Comparison of ENCODE assay signal across 15 cellular contexts in the genomic region with DNA sequence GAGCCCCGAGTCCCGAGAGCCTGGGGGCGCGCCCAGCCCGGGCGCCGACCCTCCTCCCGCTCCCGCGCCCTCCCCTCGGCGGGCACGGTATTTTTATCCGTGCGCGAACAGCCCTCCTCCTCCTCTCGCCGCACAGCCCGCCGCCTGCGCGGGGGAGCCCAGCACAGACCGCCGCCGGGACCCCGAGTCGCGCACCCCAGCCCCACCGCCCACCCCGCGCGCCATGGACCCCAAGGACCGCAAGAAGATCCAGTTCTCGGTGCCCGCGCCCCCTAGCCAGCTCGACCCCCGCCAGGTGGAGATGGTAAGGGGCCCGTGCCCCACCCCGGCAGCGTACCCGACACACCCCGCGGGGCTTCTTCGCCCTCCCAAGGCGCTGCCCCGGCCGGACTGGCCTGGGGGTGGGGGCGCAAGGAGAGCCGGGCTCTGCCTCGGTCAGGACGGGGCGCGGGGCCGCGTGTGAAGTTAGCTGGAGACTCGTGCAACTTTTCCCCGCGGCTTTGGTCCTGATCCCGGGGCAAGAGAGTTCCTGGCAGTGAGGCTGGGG. TPM values are rescaled to one million over a fixed set of nuclear protein-coding genes. Genes with fewer than 3 reads are reported as not detected.
DNase-seq lines count a peak whose midpoint lies in the region; ATAC-seq, FAIRE-seq and TF ChIP-seq lines count a peak whose summit lies in the region.
"Had no signal": no experiment of that assay in that cellular context is flagged by ENCODE, and none has a peak within 500 bp of the region (broad histone marks: within the 10 kb centered on the region; RNA-seq: fewer than 3 reads in every experiment).

No MANE protein-coding gene starts in this region.

- no TSS peak for BruUV-seq in endothelial cell of umbilical vein (replicated peaks; lab: Mats Ljungman, UMichigan)

- H3K4me1 ChIP-seq in heart right ventricle: peaks cover 0 to 28% (median 12%) of the 10 kb centered on the region in 9 donors
- no peaks in the 10 kb centered on the region for H3K4me1 ChIP-seq in endothelial cell of umbilical vein (ENCODE audit: control insufficient read depth, extremely low read depth, insufficient read depth, low read length)
- peaks cover 19% of the 10 kb centered on the region for H3K4me1 ChIP-seq in vagina
- peaks cover 15% of the 10 kb centered on the region for H3K4me1 ChIP-seq in MM.1S (ENCODE audit: low read length)
- H3K4me1 ChIP-seq: BE2C had no signal

- no peaks in the 10 kb centered on the region for H4K20me1 ChIP-seq in endothelial cell of umbilical vein (replicated peaks; ENCODE audit: control insufficient read depth, extremely low read depth, insufficient read depth, low read length)
- H4K20me1 ChIP-seq in MM.1S (ENCODE audit: insufficient read depth, low read length): no peaks in the 10 kb centered on the region

- intact Hi-C loops in heart right ventricle (cut with DNase I): loop anchor here in 1 of 10 donors (10.0 kb wide), 1 partner anchor 48 kb away; no protein-coding TSS in a partner anchor
- intact Hi-C loops in left cardiac atrium (cut with DNase I): no loop called here
- intact Hi-C loops in endothelial cell of umbilical vein (cut with micrococcal nuclease): loop anchor here (10.0 kb wide), 1 partner anchor 328 kb away; no protein-coding TSS in a partner anchor
- intact Hi-C loops in vagina (cut with DNase I): no loop called here

- H3K27me3 ChIP-seq in heart right ventricle: peaks cover 17 to 64% (median 54%) of the 10 kb centered on the region in 7 donors
- H3K27me3 ChIP-seq in endothelial cell of umbilical vein (ENCODE audit: control insufficient read depth in 2 of 2, insufficient read depth in 2 of 2, low read length in 2 of 2): peaks cover 56 to 62% of the 10 kb centered on the region in 2 experiments
- peaks cover 7% of the 10 kb centered on the region for H3K27me3 ChIP-seq in vagina
- H3K27me3 ChIP-seq in MM.1S (replicated peaks; ENCODE audit: insufficient read depth, low read length): peaks cover 41% of the 10 kb centered on the region

- TF ChIP-seq CTCF in heart right ventricle (IDR thresholded peaks at IDR 0.05) (no peak), endothelial cell of umbilical vein (IDR thresholded peaks at IDR 0.05; ENCODE audit: extremely low read depth in 1 of 2, insufficient read depth in 1 of 2, low read depth in 1 of 2, low read length in 2 of 2) (no peak), nephron progenitor cell (IDR thresholded peaks at IDR 0.05) (no peak), vagina (IDR thresholded peaks at IDR 0.05) (no peak), MM.1S (IDR thresholded peaks at IDR 0.05; ENCODE audit: low read length) (no peak)

- 3% methylated on average over 46 to 60 of the region's 60 CpGs for WGBS in heart right ventricle, 2 donors

- no peak overlapping the region for H3K9ac ChIP-seq in endothelial cell of umbilical vein (replicated peaks; ENCODE audit: extremely low read depth, insufficient read depth, low read length)
- H3K9ac ChIP-seq in MM.1S (ENCODE audit: low read length): no peak overlapping the region

- no peak for FAIRE-seq in endothelial cell of umbilical vein (lab: Jason Lieb, UNC)
- FAIRE-seq: bronchial epithelial cell, K562 had no signal

- peak overlapping the region in 9 of 10 donors; percentile 29 to 50 (median 39) for H3K4me3 ChIP-seq in heart right ventricle
- H3K4me3 ChIP-seq in endothelial cell of umbilical vein (replicated peaks in 1 of 3; ENCODE audit: insufficient read depth in 1 of 3, low read depth in 1 of 3, low read length in 3 of 3): no peak overlapping the region
- H3K4me3 ChIP-seq in vagina: peak overlapping the region; percentile 34 to 42
- no peak overlapping the region for H3K4me3 ChIP-seq in MM.1S (ENCODE audit: low read length)
- H3K4me3 ChIP-seq: K562 had no signal

- peaks cover 37% of the 10 kb centered on the region for H3K4me1 Mint-ChIP-seq in nephron progenitor cell

- H3K79me2 ChIP-seq in endothelial cell of umbilical vein (ENCODE audit: control insufficient read depth, insufficient read depth, low read length) (no peaks in the 10 kb centered on the region), MM.1S (ENCODE audit: low read length) (no peaks in the 10 kb centered on the region)

- H3K9me2 ChIP-seq in MM.1S (replicated peaks; ENCODE audit: insufficient read depth, low read length): no peaks in the 10 kb centered on the region

- dilution Hi-C loops in endothelial cell of umbilical vein (cut with MboI; ENCODE audit: extremely low pct_ligation_motif_present, low sequenced_read_pairs): no loop called here

- H3K4me2 ChIP-seq in endothelial cell of umbilical vein (ENCODE audit: insufficient read depth, low read length): no peak overlapping the region
- H3K4me2 ChIP-seq in MM.1S (ENCODE audit: low read depth, low read length): no peak overlapping the region

- H3K27ac ChIP-seq in heart right ventricle (no peak overlapping the region), endothelial cell of umbilical vein (ENCODE audit: insufficient read depth, low read depth, low read length) (no peak overlapping the region), vagina (peak overlapping the region; percentile 7), MM.1S (ENCODE audit: low read length) (no peak overlapping the region)

- no peaks in the 10 kb centered on the region for H3K9me3 Mint-ChIP-seq in nephron progenitor cell
- H3K9me3 Mint-ChIP-seq: T-helper 1 cell treated with Interleukin-12 subunit alpha and Interleukin-12 subunit beta and Interleukin-4 antibody, amounts not matched to agents 30 μg/mL and 1 μg/mL, for 36 hours had no signal

- H3K36me3 ChIP-seq in heart right ventricle: no peaks in the 10 kb centered on the region
- no peaks in the 10 kb centered on the region for H3K36me3 ChIP-seq in endothelial cell of umbilical vein (ENCODE audit: control insufficient read depth in 2 of 2, extremely low read depth in 1 of 2, insufficient read depth in 2 of 2, low read length in 2 of 2)
- H3K36me3 ChIP-seq in vagina: no peaks in the 10 kb centered on the region
- H3K36me3 ChIP-seq in MM.1S (replicated peaks; ENCODE audit: insufficient read depth, low read length): no peaks in the 10 kb centered on the region
- H3K36me3 ChIP-seq: BE2C had no signal

- no peak for ATAC-seq in heart right ventricle
- ATAC-seq in left cardiac atrium: no peak
- ATAC-seq in HG03439 (IDR thresholded peaks at IDR 0.05; ENCODE audit: unreplicated experiment): no peak
- ATAC-seq: K562 had no signal

- DNase-seq in heart right ventricle: no peak
- no peak for DNase-seq in left cardiac atrium
- no peak for DNase-seq in endothelial cell of umbilical vein (ENCODE audit: low read depth, low spot score)
- peak; percentile 52 for DNase-seq in nephron progenitor cell
- DNase-seq in vagina (ENCODE audit: extremely low spot score in 2 of 2): no peak
- no peak for DNase-seq in SW480 (ENCODE audit: low spot score)
- no peak for DNase-seq in MM.1S
- DNase-seq: activated CD8-positive, alpha-beta memory T cell treated with anti-CD3 and anti-CD28 coated beads, Interleukin-2, amount 50 U/mL, for 4 hours; BE2C; NCI-H446 had no signal

- H3K9me3 ChIP-seq in heart right ventricle (no peaks in the 10 kb centered on the region), endothelial cell of umbilical vein (replicated peaks; ENCODE audit: control insufficient read depth, insufficient read depth, low read length) (no peaks in the 10 kb centered on the region), vagina (no peaks in the 10 kb centered on the region), MM.1S (replicated peaks; ENCODE audit: insufficient read depth, low read length) (no peaks in the 10 kb centered on the region)
- H3K9me3 ChIP-seq: BE2C had no signal

- POLR2A ChIA-PET in endothelial cell of umbilical vein (lab: Charles Lee): no interaction called here

- peaks cover 88% of the 10 kb centered on the region for H3K27me3 Mint-ChIP-seq in nephron progenitor cell (ENCODE audit: low read depth, poor library complexity)

- no peaks in the 10 kb centered on the region for H3K9me1 ChIP-seq in endothelial cell of umbilical vein (replicated peaks; ENCODE audit: control insufficient read depth, extremely low read depth, insufficient read depth, low read length)

- TF ChIP-seq POLR2A in endothelial cell of umbilical vein (IDR thresholded peaks at IDR 0.05; ENCODE audit: low read depth, low read length) (no peak), vagina (IDR thresholded peaks at IDR 0.05) (no peak)

- no peak overlapping the region for H3K27ac Mint-ChIP-seq in nephron progenitor cell
- H3K27ac Mint-ChIP-seq: T-helper 1 cell treated with Interleukin-12 subunit alpha and Interleukin-12 subunit beta and Interleukin-4 antibody, amounts not matched to agents 30 μg/mL and 1 μg/mL, for 36 hours had no signal

- H2AFZ ChIP-seq in endothelial cell of umbilical vein (ENCODE audit: low read depth, low read length) (no peak overlapping the region), MM.1S (ENCODE audit: low read length) (no peak overlapping the region)

- H3K36me3 Mint-ChIP-seq in nephron progenitor cell (ENCODE audit: low read depth): no peaks in the 10 kb centered on the region

- H3K4me3 Mint-ChIP-seq in nephron progenitor cell: peak overlapping the region; percentile 78
- H3K4me3 Mint-ChIP-seq: T-helper 1 cell treated with Interleukin-12 subunit alpha and Interleukin-12 subunit beta and Interleukin-4 antibody, amounts not matched to agents 30 μg/mL and 1 μg/mL, for 36 hours had no signal

- CTCF ChIA-PET in endothelial cell of umbilical vein (lab: Charles Lee): interaction anchor here (1.2 to 1.9 kb wide), 4 partner anchors 10 to 100 kb away, joined by 3 to 8 read pairs (median 4); no protein-coding TSS in a partner anchor

- H3F3A ChIP-seq in MM.1S (ENCODE audit: insufficient read depth, low read length): peaks cover 7% of the 10 kb centered on the region; the same call in 1 of the 2 replicates

RNA-seq across cellular contexts. Expression of a gene that starts 0.5 kb away (rescaled TPM):
- total RNA-seq in heart right ventricle (1 to 10 TPM in 2 of 10 donors, under 1 TPM in 7, not detected in 1; 0.28 to 1.1 (median 0.63) TPM), left cardiac atrium (1 to 10 TPM; 4.0 to 5.3 TPM), endothelial cell of umbilical vein (not detected in 2 replicates), vagina (9.3 TPM)
- polyA plus RNA-seq in heart right ventricle (1 to 10 TPM in 1 of 2 donors, under 1 TPM in 1; 0.80 to 2.1 TPM), endothelial cell of umbilical vein (not detected in 2 replicates)
- polyA plus RNA-seq in endothelial cell of umbilical vein (2011; cell fraction: cytosol; rRNA removed): not detected in 2 replicates
- polyA plus RNA-seq in endothelial cell of umbilical vein (2011; cell fraction: nucleus; rRNA removed): not detected in 2 replicates
- polyA plus RNA-seq in endothelial cell of umbilical vein (2012): not detected in 2 replicates
- polyA minus RNA-seq in endothelial cell of umbilical vein: not detected in 2 replicates
- not detected for polyA minus RNA-seq in endothelial cell of umbilical vein (2011; cell fraction: cytosol; rRNA and poly(A)+ RNA removed)
- polyA minus RNA-seq in endothelial cell of umbilical vein (2011; cell fraction: nucleus; rRNA and poly(A)+ RNA removed): not detected in 2 replicates
- total RNA-seq: bronchial epithelial cell had no signal

RNA-seq across cellular contexts. Expression of a gene that starts 9.7 kb away (rescaled TPM):
- total RNA-seq in heart right ventricle (10 to 100 TPM; 14.2 to 25.3 (median 19.6) TPM), left cardiac atrium (10 to 100 TPM; 22.8 to 24.8 TPM), endothelial cell of umbilical vein (48.9 and 51.0 TPM in 2 replicates), vagina (148 TPM)
- polyA plus RNA-seq in heart right ventricle (10 to 100 TPM; 39.2 to 46.1 TPM), endothelial cell of umbilical vein (75.7 and 102 TPM in 2 replicates)
- polyA plus RNA-seq in endothelial cell of umbilical vein (2011; cell fraction: cytosol; rRNA removed): 59.8 and 64.7 TPM in 2 replicates
- 197 and 251 TPM in 2 replicates for polyA plus RNA-seq in endothelial cell of umbilical vein (2011; cell fraction: nucleus; rRNA removed)
- polyA plus RNA-seq in endothelial cell of umbilical vein (2012): 42.1 and 55.4 TPM in 2 replicates
- polyA minus RNA-seq in endothelial cell of umbilical vein: 77.4 and 91.7 TPM in 2 replicates
- 25.9 TPM for polyA minus RNA-seq in endothelial cell of umbilical vein (2011; cell fraction: cytosol; rRNA and poly(A)+ RNA removed)
- polyA minus RNA-seq in endothelial cell of umbilical vein (2011; cell fraction: nucleus; rRNA and poly(A)+ RNA removed): 40.4 and 56.2 TPM in 2 replicates

RNA-seq across cellular contexts. Expression of a gene that starts 19.5 kb away (rescaled TPM):
- total RNA-seq in heart right ventricle (not detected), left cardiac atrium (not detected), endothelial cell of umbilical vein (not detected in 2 replicates), vagina (not detected)
- polyA plus RNA-seq in heart right ventricle (not detected), endothelial cell of umbilical vein (not detected in 2 replicates)
- not detected in 2 replicates for polyA plus RNA-seq in endothelial cell of umbilical vein (2011; cell fraction: cytosol; rRNA removed)
- polyA plus RNA-seq in endothelial cell of umbilical vein (2011; cell fraction: nucleus; rRNA removed): not detected in 2 replicates
- polyA plus RNA-seq in endothelial cell of umbilical vein (2012): not detected in 2 replicates
- polyA minus RNA-seq in endothelial cell of umbilical vein: not detected in 2 replicates
- not detected for polyA minus RNA-seq in endothelial cell of umbilical vein (2011; cell fraction: cytosol; rRNA and poly(A)+ RNA removed)
- not detected in 2 replicates for polyA minus RNA-seq in endothelial cell of umbilical vein (2011; cell fraction: nucleus; rRNA and poly(A)+ RNA removed)
- total RNA-seq: bronchial epithelial cell, K562, posterior vena cava had no signal
- polyA plus RNA-seq: K562 had no signal

RNA-seq across cellular contexts. Expression of a gene that starts 37.9 kb away (rescaled TPM):
- 1,000 to 10,000 TPM; 3,683 to 6,290 (median 4,342) TPM for total RNA-seq in heart right ventricle
- polyA plus RNA-seq in heart right ventricle: 1,000 to 10,000 TPM; 2,452 to 2,624 TPM
- 1,000 to 10,000 TPM; 1,910 to 2,797 TPM for total RNA-seq in left cardiac atrium
- 0.78 and 0.93 TPM in 2 replicates for total RNA-seq in endothelial cell of umbilical vein
- 0.46 and 0.51 TPM in 2 replicates for polyA plus RNA-seq in endothelial cell of umbilical vein
- polyA plus RNA-seq in endothelial cell of umbilical vein (2011; cell fraction: cytosol; rRNA removed): 0.18 TPM in 1 of 2 replicates, not detected in the other
- 2.8 and 5.0 TPM in 2 replicates for polyA plus RNA-seq in endothelial cell of umbilical vein (2011; cell fraction: nucleus; rRNA removed)
- polyA plus RNA-seq in endothelial cell of umbilical vein (2012): 0.29 and 1.3 TPM in 2 replicates
- 0.45 and 1.3 TPM in 2 replicates for polyA minus RNA-seq in endothelial cell of umbilical vein
- polyA minus RNA-seq in endothelial cell of umbilical vein (2011; cell fraction: cytosol; rRNA and poly(A)+ RNA removed): 1.0 TPM
- 1.1 and 1.8 TPM in 2 replicates for polyA minus RNA-seq in endothelial cell of umbilical vein (2011; cell fraction: nucleus; rRNA and poly(A)+ RNA removed)
- total RNA-seq in vagina: 0.49 TPM
- total RNA-seq: bronchial epithelial cell had no signal

RNA-seq across cellular contexts. Expression of a gene that starts 41.0 kb away (rescaled TPM):
- total RNA-seq in heart right ventricle: 10 to 100 TPM in 1 of 10 donors, 1 to 10 TPM in 9; 2.7 to 12.8 (median 3.9) TPM
- polyA plus RNA-seq in heart right ventricle: 10 to 100 TPM; 16.8 to 30.0 TPM
- 10 to 100 TPM in 1 of 2 donors, 1 to 10 TPM in 1; 9.7 to 11.2 TPM for total RNA-seq in left cardiac atrium
- total RNA-seq in endothelial cell of umbilical vein: not detected in 2 replicates
- 0.11 and 0.35 TPM in 2 replicates for polyA plus RNA-seq in endothelial cell of umbilical vein
- polyA plus RNA-seq in endothelial cell of umbilical vein (2011; cell fraction: cytosol; rRNA removed): not detected in 2 replicates
- 0.13 and 0.22 TPM in 2 replicates for polyA plus RNA-seq in endothelial cell of umbilical vein (2011; cell fraction: nucleus; rRNA removed)
- not detected in 2 replicates for polyA plus RNA-seq in endothelial cell of umbilical vein (2012)
- polyA minus RNA-seq in endothelial cell of umbilical vein: not detected in 2 replicates
- not detected for polyA minus RNA-seq in endothelial cell of umbilical vein (2011; cell fraction: cytosol; rRNA and poly(A)+ RNA removed)
- not detected in 2 replicates for polyA minus RNA-seq in endothelial cell of umbilical vein (2011; cell fraction: nucleus; rRNA and poly(A)+ RNA removed)
- 5.6 TPM for total RNA-seq in vagina
- total RNA-seq: bronchial epithelial cell had no signal

Comparison
In these comparisons a context has a peak if more than half of its experiments do, and no peak if none do; other contexts are left out.
1. H3K4me3 ChIP-seq: peak in heart right ventricle (9 of 10) and vagina (2 of 2); none in endothelial cell of umbilical vein (0 of 3) and MM.1S (single experiment).